In the genomic region with DNA sequence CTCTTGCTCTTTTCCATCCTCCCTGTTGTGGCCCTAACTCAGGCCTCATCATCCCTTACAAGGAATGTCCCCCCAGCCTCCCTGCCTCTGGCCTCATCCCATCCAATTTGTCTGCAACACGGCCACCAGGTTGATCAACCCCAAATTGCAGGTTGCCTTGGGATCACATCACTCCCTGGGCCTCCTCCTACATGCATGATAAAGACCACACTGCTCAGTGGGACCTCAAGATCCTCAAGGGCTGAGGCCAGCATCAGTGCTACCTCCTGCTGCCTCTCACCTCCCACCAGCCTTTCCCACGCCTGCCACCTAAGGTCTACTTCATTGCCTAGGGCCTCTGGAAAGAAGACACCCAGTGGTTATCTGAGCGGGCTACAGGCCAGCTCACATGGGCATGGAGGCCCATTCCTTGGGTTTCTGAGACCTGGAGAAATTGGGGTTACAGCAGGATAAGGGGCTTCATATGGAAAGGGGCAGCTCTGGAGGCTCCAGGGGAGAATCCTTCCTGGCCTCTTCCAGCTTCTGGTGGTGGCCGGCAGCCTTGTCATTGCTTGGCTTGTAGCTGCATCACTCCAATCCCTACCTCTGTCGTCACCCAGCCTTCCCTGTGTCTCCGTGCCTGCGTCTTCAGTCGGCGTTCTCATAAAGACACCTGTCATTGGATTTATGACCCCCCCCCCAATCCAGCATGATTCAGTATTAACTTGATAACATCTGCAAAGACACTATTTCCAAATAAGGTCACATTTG, we compare ENCODE assay signal across 18 cellular contexts.
"Had no signal": no experiment of that assay in that cellular context is flagged by ENCODE, and none has a peak within 500 bp of the region (broad histone marks: within the 10 kb centered on the region; RNA-seq: fewer than 3 reads in every experiment).

No MANE protein-coding gene starts in this region.

- H2AFZ ChIP-seq: hepatocyte had no signal

- H3K36me3 Mint-ChIP-seq: stimulated activated effector memory CD8-positive, alpha-beta T cell treated with anti-CD3 and anti-CD28 coated beads, Interleukin-12 subunit alpha, Interleukin-12 subunit beta, amount 100 ng/mL, for 72 hours had no signal

- DNase-seq: erythroblast; foreskin keratinocyte; left colon; mesendoderm; naive thymus-derived CD4-positive, alpha-beta T cell; ovary; stimulated activated CD4-positive, alpha-beta T cell treated with anti-CD3 and anti-CD28 coated beads, Interleukin-4, amount 100 ng/mL, for 1 hour; stimulated activated CD8-positive, alpha-beta memory T cell treated with anti-CD3 and anti-CD28 coated beads, Interleukin-4, amount 100 ng/mL, for 48 hours; transverse colon had no signal

- H3K9me3 Mint-ChIP-seq: dendritic cell treated with granulocyte-macrophage colony-stimulating factor and Interleukin-4, amounts not matched to agents 40 ng/mL and 50 ng/mL, for 4 days; stimulated activated effector memory CD8-positive, alpha-beta T cell treated with anti-CD3 and anti-CD28 coated beads, Interleukin-12 subunit alpha, Interleukin-12 subunit beta, amount 100 ng/mL, for 72 hours; stimulated activated naive CD8-positive, alpha-beta T cell treated with anti-CD3 and anti-CD28 coated beads, Interleukin-15, Interleukin-2, amounts not matched to agents 100 ng/mL and 50 ng/mL, for 24 hours had no signal

- ATAC-seq: foreskin keratinocyte; left colon; naive thymus-derived CD4-positive, alpha-beta T cell; stimulated activated effector memory CD8-positive, alpha-beta T cell treated with anti-CD3 and anti-CD28 coated beads, Interleukin-12 subunit alpha, Interleukin-12 subunit beta, amount 100 ng/mL, for 72 hours had no signal

- H3K4me3 Mint-ChIP-seq: dendritic cell treated with granulocyte-macrophage colony-stimulating factor and Interleukin-4, amounts not matched to agents 40 ng/mL and 50 ng/mL, for 4 days; naive thymus-derived CD4-positive, alpha-beta T cell; stimulated activated effector memory CD8-positive, alpha-beta T cell treated with anti-CD3 and anti-CD28 coated beads, Interleukin-12 subunit alpha, Interleukin-12 subunit beta, amount 100 ng/mL, for 72 hours; stimulated activated naive CD8-positive, alpha-beta T cell treated with anti-CD3 and anti-CD28 coated beads, Interleukin-15, Interleukin-2, amounts not matched to agents 100 ng/mL and 50 ng/mL, for 24 hours had no signal

- H3K4me1 Mint-ChIP-seq: naive thymus-derived CD4-positive, alpha-beta T cell; stimulated activated effector memory CD8-positive, alpha-beta T cell treated with anti-CD3 and anti-CD28 coated beads, Interleukin-12 subunit alpha, Interleukin-12 subunit beta, amount 100 ng/mL, for 72 hours had no signal

- H3K27ac ChIP-seq: foreskin keratinocyte, hepatocyte, ovary, right atrium auricular region, thoracic aorta, transverse colon had no signal

- H3K27me3 ChIP-seq: ovary had no signal

- H3K27ac Mint-ChIP-seq: dendritic cell treated with granulocyte-macrophage colony-stimulating factor and Interleukin-4, amounts not matched to agents 40 ng/mL and 50 ng/mL, for 4 days; naive thymus-derived CD4-positive, alpha-beta T cell; stimulated activated effector memory CD8-positive, alpha-beta T cell treated with anti-CD3 and anti-CD28 coated beads, Interleukin-12 subunit alpha, Interleukin-12 subunit beta, amount 100 ng/mL, for 72 hours; stimulated activated naive CD8-positive, alpha-beta T cell treated with anti-CD3 and anti-CD28 coated beads, Interleukin-15, Interleukin-2, amounts not matched to agents 100 ng/mL and 50 ng/mL, for 24 hours had no signal

- H3K79me2 ChIP-seq: hepatocyte had no signal

- H3K4me2 ChIP-seq: hepatocyte, smooth muscle cell had no signal

- H3K36me3 ChIP-seq: ovary, right atrium auricular region, thoracic aorta, transverse colon had no signal

- H3K4me3 ChIP-seq: hepatocyte, ovary, right atrium auricular region, smooth muscle cell, thoracic aorta, transverse colon had no signal

- H3K4me1 ChIP-seq: foreskin keratinocyte, right atrium auricular region had no signal

- FAIRE-seq: endothelial cell of umbilical vein, urothelium cell line had no signal
